12 cellular contexts compared by ENCODE assay signal in genomic region chr20:35702051-35702823, GRCh38. TPM values are rescaled to one million over a fixed set of nuclear protein-coding genes. Genes with fewer than 3 reads are reported as not detected.
DNase-seq lines count a peak whose midpoint lies in the region; ATAC-seq and TF ChIP-seq lines count a peak whose summit lies in the region.
"Had no signal": no experiment of that assay in that cellular context is flagged by ENCODE, and none has a peak within 500 bp of the region (broad histone marks: within the 10 kb centered on the region; RNA-seq: fewer than 3 reads in every experiment).

No MANE protein-coding gene starts in this region.

- peak overlapping the region; percentile 18 for H3K27ac ChIP-seq in RWPE2 (ENCODE audit: poor library complexity, severe bottlenecking)
- no peak overlapping the region for H3K27ac ChIP-seq in spleen

- DNase-seq in activated CD8-positive, alpha-beta memory T cell treated with anti-CD3 and anti-CD28 coated beads for 24 hours: peak; percentile 59
- DNase-seq in activated CD8-positive, alpha-beta memory T cell treated with anti-CD3 and anti-CD28 coated beads, Interleukin-2, amount 50 U/mL, for 4 hours: no peak
- DNase-seq in RWPE2 (ENCODE audit: low spot score) (peak; percentile 72), epithelial cell of esophagus (ENCODE audit: low read depth) (peak; percentile 16), spleen (peak; percentile 57), mesenteric fat pad (ENCODE audit: low spot score) (no peak), NCI-H510A treated with DMSO at 0.1 percent for 48 hours (lab: John Stamatoyannopoulos, UW) (no peak)
- DNase-seq: hypothalamus, MG63, right cardiac atrium had no signal

- WGBS in spleen, 5 donors: 83 to 91% (median 85%) methylated on average over 12 of the region's 12 CpGs

- H3K9me3 ChIP-seq in RWPE2 (ENCODE audit: severe bottlenecking): no peaks in the 10 kb centered on the region
- H3K9me3 ChIP-seq in spleen: no peaks in the 10 kb centered on the region
- H3K9me3 ChIP-seq: BLaER1 treated with 17β-estradiol and CSF1 and Interleukin-3, amounts not matched to agents 10 nM and 100 nM; MG63 had no signal

- H3K4me3 ChIP-seq in RWPE2 (ENCODE audit: severe bottlenecking) (no peak overlapping the region), epithelial cell of esophagus (ENCODE audit: low read length) (no peak overlapping the region), spleen (no peak overlapping the region)
- H3K4me3 ChIP-seq: BLaER1 treated with 17β-estradiol and CSF1 and Interleukin-3, amounts not matched to agents 10 nM and 100 nM; MG63 had no signal

- H3K27me3 ChIP-seq in RWPE2 (ENCODE audit: insufficient read depth, poor library complexity, severe bottlenecking) (no peaks in the 10 kb centered on the region), spleen (replicated peaks in 1 of 7) (no peaks in the 10 kb centered on the region)
- H3K27me3 ChIP-seq: BLaER1 treated with 17β-estradiol and CSF1 and Interleukin-3, amounts not matched to agents 10 nM and 100 nM; MG63 had no signal

- H3K4me1 ChIP-seq in RWPE2 (ENCODE audit: insufficient read depth, poor library complexity, severe bottlenecking): peaks cover 15% of the 10 kb centered on the region
- H3K4me1 ChIP-seq in spleen: peaks cover 12 to 80% (median 47%) of the 10 kb centered on the region in 6 donors

- intact Hi-C loops in spleen (cut with DNase I; ENCODE audit: low total_unique reads): no loop called here

- no peak for TF ChIP-seq POLR2A in spleen (IDR thresholded peaks at IDR 0.05)

- TF ChIP-seq CTCF in RWPE2 (IDR thresholded peaks at IDR 0.05; ENCODE audit: poor library complexity, severe bottlenecking): no peak
- no peak for TF ChIP-seq CTCF in epithelial cell of esophagus (IDR thresholded peaks at IDR 0.05; ENCODE audit: insufficient read depth, low read depth, low read length, missing control alignments)
- no peak for TF ChIP-seq CTCF in spleen (IDR thresholded peaks at IDR 0.05 in 8 of 11, conservative IDR thresholded peaks at IDR 0.05 in 3 of 11)

- H3K36me3 ChIP-seq in RWPE2 (ENCODE audit: low read depth) (peaks cover 76% of the 10 kb centered on the region), spleen (peaks cover 9 to 67% (median 57%) of the 10 kb centered on the region in 6 donors)

- ATAC-seq in RWPE2 (ENCODE audit: low read depth): no peak
- no peak for ATAC-seq in GM21423 (IDR thresholded peaks at IDR 0.05; ENCODE audit: unreplicated experiment)
- ATAC-seq: right cardiac atrium had no signal

RNA-seq across cellular contexts. Expression of gene ROMO1, which starts 3.0 kb away (rescaled TPM):
- total RNA-seq in spleen (100 to 1,000 TPM in 3 of 7 donors, 10 to 100 TPM in 4; 66.2 to 166 (median 75.7) TPM), mesenteric fat pad (141 TPM)
- 100 to 1,000 TPM; 333 to 372 (median 354) TPM for polyA plus RNA-seq in spleen

RNA-seq across cellular contexts. Expression of gene NFS1, which starts 3.1 kb away (rescaled TPM):
- total RNA-seq in spleen (10 to 100 TPM; 22.8 to 40.8 (median 25.6) TPM), mesenteric fat pad (23.5 TPM)
- 10 to 100 TPM; 21.3 to 33.8 (median 29.7) TPM for polyA plus RNA-seq in spleen

RNA-seq across cellular contexts. Expression of gene CPNE1, which starts 37.5 kb away (rescaled TPM):
- total RNA-seq in spleen: 100 to 1,000 TPM in 6 of 7 donors, 10 to 100 TPM in 1; 93.9 to 247 (median 234) TPM
- 100 to 1,000 TPM; 183 to 215 (median 203) TPM for polyA plus RNA-seq in spleen
- 126 TPM for total RNA-seq in mesenteric fat pad

RNA-seq across cellular contexts. Expression of gene RBM12, which starts 37.5 kb away (rescaled TPM):
- 100 to 1,000 TPM in 1 of 7 donors, 10 to 100 TPM in 6; 44.6 to 100 (median 89.1) TPM for total RNA-seq in spleen
- 10 to 100 TPM; 10.6 to 17.9 (median 14.4) TPM for polyA plus RNA-seq in spleen
- 73.4 TPM for total RNA-seq in mesenteric fat pad

RNA-seq across cellular contexts. Expression of gene RBM39, which starts 39.8 kb away (rescaled TPM):
- total RNA-seq in spleen (100 to 1,000 TPM; 386 to 649 (median 405) TPM), mesenteric fat pad (269 TPM)
- 100 to 1,000 TPM; 287 to 638 (median 423) TPM for polyA plus RNA-seq in spleen

Comparison
In these comparisons a context has a peak if more than half of its experiments do, and no peak if none do; other contexts are left out.
1. DNase-seq: peak in activated CD8-positive, alpha-beta memory T cell treated with anti-CD3 and anti-CD28 coated beads for 24 hours (single experiment), RWPE2 (single experiment), epithelial cell of esophagus (single experiment) and spleen (single experiment); none in activated CD8-positive, alpha-beta memory T cell treated with anti-CD3 and anti-CD28 coated beads, Interleukin-2, amount 50 U/mL, for 4 hours (single experiment), mesenteric fat pad (single experiment) and NCI-H510A treated with DMSO at 0.1 percent for 48 hours (single experiment).